Comparison of ENCODE assay signal across 15 cellular contexts in the genomic region with DNA sequence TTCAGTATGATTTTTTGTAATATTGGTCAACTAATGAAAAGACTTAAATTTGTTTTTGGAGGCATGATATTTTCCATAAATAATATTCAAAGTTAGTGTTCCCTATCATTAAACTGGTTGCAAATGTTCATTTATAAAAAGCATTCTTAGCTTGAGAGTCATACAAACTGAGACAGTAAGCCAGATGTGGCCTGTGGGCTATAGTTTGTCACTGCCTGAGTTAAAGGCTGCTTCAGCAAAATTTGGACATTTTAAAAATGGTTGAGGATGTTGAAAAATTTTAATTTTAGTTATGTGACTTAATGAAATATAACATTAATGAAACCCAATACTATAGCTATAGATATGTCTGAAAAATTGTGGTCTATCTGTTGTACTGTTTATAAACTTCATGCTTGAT.
DNase-seq lines count a peak whose midpoint lies in the region; ATAC-seq and TF ChIP-seq lines count a peak whose summit lies in the region.
"Had no signal": no experiment of that assay in that cellular context is flagged by ENCODE, and none has a peak within 500 bp of the region (broad histone marks: within the 10 kb centered on the region; RNA-seq: fewer than 3 reads in every experiment).

No MANE protein-coding gene starts in this region.

- TF ChIP-seq CTCF in AG10803 (conservative IDR thresholded peaks at IDR 0.05; ENCODE audit: low read length) (no peak), osteocyte (IDR thresholded peaks at IDR 0.05) (no peak), prostate gland (IDR thresholded peaks at IDR 0.05) (no peak)

- no peak for TF ChIP-seq POLR2A in prostate gland (IDR thresholded peaks at IDR 0.05)

- no peak overlapping the region for H3K27ac ChIP-seq in prostate gland

- H3K27ac Mint-ChIP-seq in osteocyte (ENCODE audit: unreplicated experiment), result no peak overlapping the region
- H3K27ac Mint-ChIP-seq: CD8-positive, alpha-beta T cell had no signal

- no peak overlapping the region for H3K4me3 ChIP-seq in AG10803 (ENCODE audit: low read length)
- H3K4me3 ChIP-seq in prostate gland, result no peak overlapping the region

- H3K4me3 Mint-ChIP-seq in osteocyte (ENCODE audit: unreplicated experiment), result no peak overlapping the region
- H3K4me3 Mint-ChIP-seq: CD8-positive, alpha-beta T cell had no signal

- H3K27me3 Mint-ChIP-seq in osteocyte (ENCODE audit: unreplicated experiment), result peaks cover 3% of the 10 kb centered on the region

- no peaks in the 10 kb centered on the region for H3K36me3 ChIP-seq in prostate gland
- H3K36me3 ChIP-seq: BE2C had no signal

- H3K9me3 Mint-ChIP-seq in osteocyte (ENCODE audit: unreplicated experiment), result peaks cover 9% of the 10 kb centered on the region

- no peaks in the 10 kb centered on the region for H3K36me3 Mint-ChIP-seq in osteocyte (ENCODE audit: unreplicated experiment)
- H3K36me3 Mint-ChIP-seq: CD8-positive, alpha-beta T cell had no signal

- intact Hi-C loops in prostate gland (cut with DNase I), result no loop called here

- no peaks in the 10 kb centered on the region for H3K27me3 ChIP-seq in prostate gland (replicated peaks; ENCODE audit: insufficient read depth)
- H3K27me3 ChIP-seq: BE2C had no signal

- DNase-seq in AG10803 (ENCODE audit: low read depth), result peak; percentile 23
- DNase-seq in HCEC 1CT, result peak; percentile 40
- peak; percentile 9 for DNase-seq in amniotic epithelial cell (ENCODE audit: low read depth)
- DNase-seq in fibroblast of peridontal ligament (ENCODE audit: extremely low read depth), result peak; percentile 78
- DNase-seq in osteocyte (ENCODE audit: extremely low spot score, unreplicated experiment), result no peak
- DNase-seq in prostate gland (ENCODE audit: low spot score), result no peak
- DNase-seq: ACHN; BE2C; CD8-positive, alpha-beta T cell; Karpas-422; MV-4-11; NCI-H345; NCI-H774 had no signal

- no peaks in the 10 kb centered on the region for H3K9me3 ChIP-seq in prostate gland
- H3K9me3 ChIP-seq: BE2C had no signal

- no peaks in the 10 kb centered on the region for H3K4me1 Mint-ChIP-seq in osteocyte (ENCODE audit: unreplicated experiment)

- ATAC-seq in HG03520 (IDR thresholded peaks at IDR 0.05; ENCODE audit: unreplicated experiment), result no peak
- ATAC-seq in GM19351 (IDR thresholded peaks at IDR 0.05; ENCODE audit: unreplicated experiment), result no peak
- ATAC-seq: CD8-positive, alpha-beta T cell had no signal

- H3K4me1 ChIP-seq in prostate gland (replicated peaks), result no peaks in the 10 kb centered on the region

Comparison
In these comparisons a context has a peak if more than half of its experiments do, and no peak if none do; other contexts are left out.
1. DNase-seq: peak in AG10803 (single experiment), HCEC 1CT (single experiment), amniotic epithelial cell (single experiment) and fibroblast of peridontal ligament (single experiment); none in osteocyte (single experiment) and prostate gland (single experiment).